ENCODE assay signal across 1 cellular context in genomic region chr5:125277494-125278154, GRCh38.
A peak's percentile ranks its signal among the peaks of the same experiment; 100 is the strongest.
TF ChIP-seq lines count a peak whose summit lies in the region.

No MANE protein-coding gene starts in this region.

TF ChIP-seq in SK-N-SH, 30 proteins besides CTCF, POLR2A, EP300 and RAD21 (continued from another document):
- TF ChIP-seq POLR2AphosphoS5 (IDR thresholded peaks at IDR 0.05; ENCODE audit: low read depth, low read length) (peak; percentile 61; the same call in 1 of the 2 replicates), YY1 (IDR thresholded peaks at IDR 0.05; ENCODE audit: low read depth) (peak; percentile 59; the same call in 1 of the 2 replicates), RCOR1 (IDR thresholded peaks at IDR 0.05; ENCODE audit: low read length) (no peak), SMC3 (IDR thresholded peaks at IDR 0.05; ENCODE audit: low read depth, low read length) (no peak), ZBTB33 (IDR thresholded peaks at IDR 0.05; ENCODE audit: borderline replicate concordance, low read depth) (no peak; the same call in 1 of the 2 replicates)
TF ChIP-seq in SK-N-SH: peak in this region for 12.
